In genomic region chr6:70312165-70312564, GRCh38 we compare ENCODE assay signal across 11 cellular contexts. TPM values are rescaled to one million over a fixed set of nuclear protein-coding genes. Genes with fewer than 3 reads are reported as not detected.
DNase-seq lines count a peak whose midpoint lies in the region; ATAC-seq and TF ChIP-seq lines count a peak whose summit lies in the region.
"Had no signal": no experiment of that assay in that cellular context is flagged by ENCODE, and none has a peak within 500 bp of the region (broad histone marks: within the 10 kb centered on the region; RNA-seq: fewer than 3 reads in every experiment).

No MANE protein-coding gene starts in this region.

- H3K4me3 ChIP-seq in Panc1 (ENCODE audit: low read depth in 2 of 2, low read length in 2 of 2) (no peak overlapping the region), neuronal stem cell (ENCODE audit: low read length in 2 of 2) (no peak overlapping the region)

- no peaks in the 10 kb centered on the region for H3K9me3 ChIP-seq in Panc1 (ENCODE audit: control insufficient read depth, insufficient read depth, low read depth, low read length)
- no peaks in the 10 kb centered on the region for H3K9me3 ChIP-seq in neuronal stem cell (replicated peaks in 1 of 2; ENCODE audit: control insufficient read depth in 2 of 2, insufficient read depth in 1 of 2, low read depth in 1 of 2, low read length in 2 of 2)

- H2BK5ac ChIP-seq in neuronal stem cell (ENCODE audit: low read length): no peak overlapping the region

- no peak overlapping the region for H3K14ac ChIP-seq in neuronal stem cell (ENCODE audit: low read length)

- BruUV-seq in Panc1 (replicated peaks; lab: Mats Ljungman, UMichigan): no TSS peak

- H3K27ac ChIP-seq in Panc1 (ENCODE audit: low read length) (no peak overlapping the region), neuronal stem cell (replicated peaks; ENCODE audit: low read length) (no peak overlapping the region)

- H3K79me1 ChIP-seq in neuronal stem cell (ENCODE audit: low read depth, low read length): no peaks in the 10 kb centered on the region

- TF ChIP-seq CTCF in Panc1 (IDR thresholded peaks at IDR 0.05): no peak

- no peak overlapping the region for H2AFZ ChIP-seq in neuronal stem cell (ENCODE audit: low read length)

- peaks cover 9% of the 10 kb centered on the region for H3K27me3 ChIP-seq in Panc1 (ENCODE audit: control insufficient read depth, insufficient read depth, low read length)
- no peaks in the 10 kb centered on the region for H3K27me3 ChIP-seq in neuronal stem cell (ENCODE audit: control insufficient read depth in 3 of 3, insufficient read depth in 3 of 3, low read depth in 1 of 3, low read length in 3 of 3)

- H4K91ac ChIP-seq in neuronal stem cell (ENCODE audit: low read depth, low read length, poor library complexity): no peak overlapping the region

- H3K36me3 ChIP-seq in Panc1 (ENCODE audit: control insufficient read depth, insufficient read depth, low read length) (no peaks in the 10 kb centered on the region), neuronal stem cell (replicated peaks in 1 of 2; ENCODE audit: control insufficient read depth in 2 of 2, insufficient read depth in 2 of 2, low read length in 2 of 2) (no peaks in the 10 kb centered on the region)

- H3K18ac ChIP-seq in neuronal stem cell (ENCODE audit: low read length): no peak overlapping the region

- H3K4me2 ChIP-seq in neuronal stem cell (ENCODE audit: insufficient read depth, low read length, poor library complexity, severe bottlenecking): no peak overlapping the region

- H2AK5ac ChIP-seq in neuronal stem cell (ENCODE audit: low read depth, low read length): no peak overlapping the region

- H2BK15ac ChIP-seq in neuronal stem cell (ENCODE audit: low read length): no peak overlapping the region

- in situ Hi-C loops in Panc1 (cut with HindIII; ENCODE audit: low pct_unique_long_range_greater_than_20kb, low sequenced_read_pairs): no loop called here

- H3K4ac ChIP-seq in neuronal stem cell (ENCODE audit: low read length): no peak overlapping the region

- H2BK120ac ChIP-seq in neuronal stem cell (ENCODE audit: low read depth, low read length): no peak overlapping the region

- CTCF ChIA-PET in Panc1 (lab: Charles Lee): no interaction called here
- CTCF ChIA-PET in HEK293T (lab: Yijun Ruan, JAX): interaction anchor here (4.1 kb wide), 1 partner anchor 57 kb away, joined by 64 read pairs; no protein-coding TSS in a partner anchor

- H3K9ac ChIP-seq in neuronal stem cell (ENCODE audit: low read depth, low read length, poor library complexity): no peak overlapping the region

- no peak overlapping the region for H4K8ac ChIP-seq in neuronal stem cell (ENCODE audit: low read depth, low read length)

- DNase-seq in AG08395 (ENCODE audit: low spot score) (peak; percentile 27), Panc1 (ENCODE audit: low read depth, low spot score) (no peak), HEK293T (ENCODE audit: extremely low spot score) (no peak), neuronal stem cell (ENCODE audit: low spot score) (no peak)
- DNase-seq: COR-L47; posterior cingulate gyrus; stimulated activated naive CD4-positive, alpha-beta T cell treated with Interleukin-2 at 50 U/mL for 16 hours had no signal

- peak; percentile 62 for ATAC-seq in GM21717 (IDR thresholded peaks at IDR 0.05; ENCODE audit: unreplicated experiment)
- ATAC-seq in Panc1: peak; percentile 89
- ATAC-seq in esophagus mucosa: peak; percentile 25
- ATAC-seq in HG03520 (IDR thresholded peaks at IDR 0.05; ENCODE audit: unreplicated experiment): no peak
- ATAC-seq in GM21526 (IDR thresholded peaks at IDR 0.05; ENCODE audit: low FRiP score, unreplicated experiment): no peak

- intact Hi-C loops in Panc1 (cut with micrococcal nuclease; ENCODE audit: unreplicated experiment): loop anchor here (5.0 kb wide), 1 partner anchor 700 kb away; no protein-coding TSS in a partner anchor

- 0 out of 2 replicates have a peak, but pooled peaks cover 3% of the 10 kb centered on the region for H3K4me1 ChIP-seq in Panc1 (ENCODE audit: control insufficient read depth, insufficient read depth, low read length)
- peaks cover 0 to 10% of the 10 kb centered on the region in 2 donors for H3K4me1 ChIP-seq in neuronal stem cell (ENCODE audit: control insufficient read depth in 2 of 2, insufficient read depth in 1 of 2, low read depth in 1 of 2, low read length in 2 of 2)

- H2BK12ac ChIP-seq in neuronal stem cell (ENCODE audit: low read length): no peak overlapping the region

- no CpG with 5 or more reads among the region's 3 CpGs for WGBS in neuronal stem cell (ENCODE audit: extremely low coverage in 2 of 2, insufficient read length in 2 of 2, insufficient replicate concordance in 1 of 2), 2 donors

- POLR2A ChIA-PET in Panc1 (lab: Charles Lee) (no interaction called here), HEK293T (lab: Yijun Ruan, JAX) (no interaction called here)

- no peak overlapping the region for H3K23ac ChIP-seq in neuronal stem cell (ENCODE audit: low read depth, low read length, poor library complexity)

TF ChIP-seq in HEK293T, 16 proteins besides CTCF, POLR2A, EP300 and RAD21:
- TF ChIP-seq HDGF (IDR thresholded peaks at IDR 0.05; ENCODE audit: borderline replicate concordance) (no peak), L3MBTL2 (conservative IDR thresholded peaks at IDR 0.05) (no peak), SP1 (IDR thresholded peaks at IDR 0.05) (no peak), ELF4 (IDR thresholded peaks at IDR 0.05) (no peak), SUZ12 (IDR thresholded peaks at IDR 0.05) (no peak), FOXM1 (IDR thresholded peaks at IDR 0.05; ENCODE audit: borderline replicate concordance) (no peak), NFRKB (IDR thresholded peaks at IDR 0.05) (no peak), BHLHE40 (IDR thresholded peaks at IDR 0.05; ENCODE audit: borderline replicate concordance) (no peak), ARNT (IDR thresholded peaks at IDR 0.05) (no peak), ZNF384 (IDR thresholded peaks at IDR 0.05) (no peak), LEF1 (IDR thresholded peaks at IDR 0.05; ENCODE audit: borderline replicate concordance) (no peak), TARDBP (IDR thresholded peaks at IDR 0.05) (no peak), FOXK2 (IDR thresholded peaks at IDR 0.05) (no peak), FOXA1 (IDR thresholded peaks at IDR 0.05) (no peak)
- TF ChIP-seq, protein P1, sequence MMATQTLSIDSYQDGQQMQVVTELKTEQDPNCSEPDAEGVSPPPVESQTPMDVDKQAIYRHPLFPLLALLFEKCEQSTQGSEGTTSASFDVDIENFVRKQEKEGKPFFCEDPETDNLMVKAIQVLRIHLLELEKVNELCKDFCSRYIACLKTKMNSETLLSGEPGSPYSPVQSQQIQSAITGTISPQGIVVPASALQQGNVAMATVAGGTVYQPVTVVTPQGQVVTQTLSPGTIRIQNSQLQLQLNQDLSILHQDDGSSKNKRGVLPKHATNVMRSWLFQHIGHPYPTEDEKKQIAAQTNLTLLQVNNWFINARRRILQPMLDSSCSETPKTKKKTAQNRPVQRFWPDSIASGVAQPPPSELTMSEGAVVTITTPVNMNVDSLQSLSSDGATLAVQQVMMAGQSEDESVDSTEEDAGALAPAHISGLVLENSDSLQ (IDR thresholded peaks at IDR 0.05): no peak

RNA-seq across cellular contexts. Expression of gene COL9A1, which starts 9.3 kb away (rescaled TPM):
- total RNA-seq in Panc1 (2021; ENCODE audit: unreplicated experiment): not detected
- polyA plus RNA-seq in Panc1 (2012; ENCODE audit: insufficient read length): not detected
- not detected for total RNA-seq in esophagus mucosa
- polyA plus RNA-seq in neuronal stem cell (2013, experiment 1 of 2): 28.0 TPM
- polyA plus RNA-seq in neuronal stem cell (2013, experiment 2 of 2): 27.6 TPM

Comparison
In these comparisons a context has a peak if more than half of its experiments do, and no peak if none do; other contexts are left out.
1. ATAC-seq: peak in GM21717 (single experiment), Panc1 (single experiment) and esophagus mucosa (single experiment); none in HG03520 (single experiment) and GM21526 (single experiment).